20 cellular contexts compared by ENCODE assay signal in genomic region chr9:93112864-93113389, GRCh38. TPM values are rescaled to one million over a fixed set of nuclear protein-coding genes. Genes with fewer than 3 reads are reported as not detected.
DNase-seq lines count a peak whose midpoint lies in the region; ATAC-seq and TF ChIP-seq lines count a peak whose summit lies in the region.
"Had no signal": no experiment of that assay in that cellular context is flagged by ENCODE, and none has a peak within 500 bp of the region (broad histone marks: within the 10 kb centered on the region; RNA-seq: fewer than 3 reads in every experiment).

No MANE protein-coding gene starts in this region.

- H3K36me3 ChIP-seq in body of pancreas (replicated peaks in 1 of 2; ENCODE audit: insufficient read depth in 1 of 2, low read depth in 2 of 2) (no peaks in the 10 kb centered on the region), lower lobe of right lung (peaks cover 39% of the 10 kb centered on the region), stomach (peaks cover 38 to 68% (median 58%) of the 10 kb centered on the region in 4 donors)

- TF ChIP-seq EP300 in stomach (IDR thresholded peaks at IDR 0.05): no peak

- H3K27ac ChIP-seq in body of pancreas (no peak overlapping the region), lower lobe of right lung (no peak overlapping the region), stomach (peak overlapping the region in 3 of 5 donors; percentile 4 to 82 (median 73))
- H3K27ac ChIP-seq: parathyroid adenoma, tibial nerve, VCaP had no signal

- TF ChIP-seq CTCF in body of pancreas (IDR thresholded peaks at IDR 0.05) (no peak), lower lobe of right lung (IDR thresholded peaks at IDR 0.05) (no peak), stomach (IDR thresholded peaks at IDR 0.05) (no peak)

- ATAC-seq in body of pancreas (no peak), lower lobe of right lung (no peak), HG02642 (IDR thresholded peaks at IDR 0.05; ENCODE audit: poor library complexity, unreplicated experiment) (no peak), HG03520 (IDR thresholded peaks at IDR 0.05; ENCODE audit: unreplicated experiment) (no peak)
- ATAC-seq: activated T-helper 17 cell treated with anti-CD3 and anti-CD28 coated beads, Interleukin-2, amount 50 U/mL, for 72 hours; T-cell had no signal

- H3K4me1 ChIP-seq in body of pancreas (peaks cover 5% of the 10 kb centered on the region), lower lobe of right lung (peaks cover 36% of the 10 kb centered on the region), stomach (peaks cover 5 to 66% (median 12%) of the 10 kb centered on the region in 4 donors)

- 84 to 93% methylated on average over 11 to 13 of the region's 13 CpGs for WGBS in body of pancreas, 2 donors
- 81 to 98% (median 90%) methylated on average over 13 of the region's 13 CpGs for WGBS in stomach, 5 donors

- H3K4me3 ChIP-seq in body of pancreas (no peak overlapping the region), lower lobe of right lung (no peak overlapping the region), stomach (no peak overlapping the region)
- H3K4me3 ChIP-seq: smooth muscle cell, tibial nerve had no signal

- H3K9me3 ChIP-seq in body of pancreas (no peaks in the 10 kb centered on the region), lower lobe of right lung (no peaks in the 10 kb centered on the region), stomach (no peaks in the 10 kb centered on the region)
- H3K9me3 ChIP-seq: tibial nerve had no signal

- DNase-seq in activated CD8-positive, alpha-beta memory T cell treated with anti-CD3 and anti-CD28 coated beads, Interleukin-2, amount 50 U/mL, for 4 hours: peak; percentile 3
- no peak for DNase-seq in activated CD8-positive, alpha-beta memory T cell treated with anti-CD3 and anti-CD28 coated beads, Interleukin-2, amount 50 U/mL, for 48 hours
- peak in 3 of 4 donors; percentile 1 to 8 (median 3) for DNase-seq in body of pancreas
- peak; percentile 36 for DNase-seq in lower lobe of right lung
- DNase-seq in stomach: no peak
- DNase-seq in NCI-H774 (lab: John Stamatoyannopoulos, UW): no peak
- DNase-seq: DMS79 treated with DMSO at 0.1 percent for 48 hours; effector memory CD4-positive, alpha-beta T cell; HFFc6; kidney glomerular epithelial cell; NCI-H1694; NCI-H345; T-cell had no signal

- no peaks in the 10 kb centered on the region for H3K27me3 ChIP-seq in body of pancreas
- H3K27me3 ChIP-seq in lower lobe of right lung (ENCODE audit: low read depth): no peaks in the 10 kb centered on the region
- H3K27me3 ChIP-seq in stomach: no peaks in the 10 kb centered on the region
- H3K27me3 ChIP-seq: tibial nerve had no signal

- TF ChIP-seq POLR2A in body of pancreas (IDR thresholded peaks at IDR 0.05): no peak
- TF ChIP-seq POLR2A in stomach (IDR thresholded peaks at IDR 0.05): no peak

- intact Hi-C loops in body of pancreas (cut with DNase I): no loop called here
- intact Hi-C loops in lower lobe of right lung (cut with DNase I): no loop called here
- intact Hi-C loops in stomach (cut with DNase I; ENCODE audit: low total_unique reads): no loop called here

RNA-seq across cellular contexts. Expression of gene CARD19, which starts 16.9 kb away (rescaled TPM):
- total RNA-seq in body of pancreas (10 to 100 TPM in 1 of 2 donors, 1 to 10 TPM in 1; 4.3 to 20.8 TPM), lower lobe of right lung (25.6 TPM), stomach (10 to 100 TPM; 14.3 to 95.1 (median 58.0) TPM)
- polyA plus RNA-seq in stomach: 10 to 100 TPM; 32.9 to 46.6 (median 44.5) TPM

RNA-seq across cellular contexts. Expression of gene NINJ1, which starts 21.1 kb away (rescaled TPM):
- total RNA-seq in body of pancreas: 10 to 100 TPM; 32.6 to 32.9 TPM
- total RNA-seq in lower lobe of right lung: 46.6 TPM
- total RNA-seq in stomach: 100 to 1,000 TPM in 2 of 5 donors, 10 to 100 TPM in 2, 1 to 10 TPM in 1; 9.3 to 153 (median 30.0) TPM
- 10 to 100 TPM; 34.2 to 63.3 (median 35.0) TPM for polyA plus RNA-seq in stomach

RNA-seq across cellular contexts. Expression of gene SUSD3, which starts 54.4 kb away (rescaled TPM):
- total RNA-seq in body of pancreas (1 to 10 TPM in 1 of 2 donors, not detected in 1; 3.6 TPM), lower lobe of right lung (5.3 TPM), stomach (1 to 10 TPM in 3 of 5 donors, not detected in 2; 1.7 to 4.5 (median 2.4) TPM)
- polyA plus RNA-seq in stomach: 1 to 10 TPM; 2.0 to 3.4 (median 2.9) TPM
- total RNA-seq: smooth muscle cell had no signal

Comparison
In these comparisons a context has a peak if more than half of its experiments do, and no peak if none do; other contexts are left out.
1. DNase-seq: peak in activated CD8-positive, alpha-beta memory T cell treated with anti-CD3 and anti-CD28 coated beads, Interleukin-2, amount 50 U/mL, for 4 hours (single experiment), body of pancreas (3 of 4) and lower lobe of right lung (single experiment); none in activated CD8-positive, alpha-beta memory T cell treated with anti-CD3 and anti-CD28 coated beads, Interleukin-2, amount 50 U/mL, for 48 hours (single experiment), stomach (single experiment) and NCI-H774 (single experiment).
2. H3K27ac ChIP-seq: peak in stomach (3 of 5); none in body of pancreas (0 of 4) and lower lobe of right lung (single experiment).